In genomic region chr18:51193621-51194287, GRCh38 we compare ENCODE assay signal across 8 cellular contexts. TPM values are rescaled to one million over a fixed set of nuclear protein-coding genes. Genes with fewer than 3 reads are reported as not detected.
DNase-seq lines count a peak whose midpoint lies in the region; ATAC-seq and TF ChIP-seq lines count a peak whose summit lies in the region.

No MANE protein-coding gene starts in this region.

- H3K36me3 Mint-ChIP-seq in activated CD4-positive, alpha-beta T cell treated with anti-CD3 and anti-CD28 coated beads, Interleukin-2, amount 10 ng/mL, durations not matched to agents 24 days and 14 days (ENCODE audit: low read depth), result peaks cover 32% of the 10 kb centered on the region
- H3K36me3 Mint-ChIP-seq in T-helper 17 cell (ENCODE audit: low read depth), result no peaks in the 10 kb centered on the region

- peaks cover 47% of the 10 kb centered on the region for H3K4me1 Mint-ChIP-seq in activated CD4-positive, alpha-beta T cell treated with anti-CD3 and anti-CD28 coated beads, Interleukin-2, amount 10 ng/mL, durations not matched to agents 24 days and 14 days
- peaks cover 42% of the 10 kb centered on the region for H3K4me1 Mint-ChIP-seq in T-helper 17 cell

- DNase-seq in activated CD4-positive, alpha-beta T cell treated with anti-CD3 and anti-CD28 coated beads, Interleukin-2, amount 10 ng/mL, durations not matched to agents 24 days and 14 days, result no peak
- no peak for DNase-seq in activated CD4-positive, alpha-beta T cell treated with anti-CD3 and anti-CD28 coated beads, Interleukin-2, amount 50 U/mL, for 1 hour
- DNase-seq in T-helper 17 cell (no peak), fibroblast of lung (ENCODE audit: low read depth in 2 of 2) (peak; percentile 44 to 54), spleen (no peak), medulla oblongata (ENCODE audit: extremely low spot score) (no peak), NCI-H2171 (lab: John Stamatoyannopoulos, UW) (no peak), dorsolateral prefrontal cortex (no peak)

- H3K9me3 Mint-ChIP-seq in activated CD4-positive, alpha-beta T cell treated with anti-CD3 and anti-CD28 coated beads, Interleukin-2, amount 10 ng/mL, durations not matched to agents 24 days and 14 days, result no peaks in the 10 kb centered on the region

- H3K9me3 ChIP-seq in T-helper 17 cell (ENCODE audit: control insufficient read depth, low read length, poor library complexity, severe bottlenecking) (no peaks in the 10 kb centered on the region), fibroblast of lung (ENCODE audit: control insufficient read depth, insufficient read depth, low read depth, low read length) (no peaks in the 10 kb centered on the region), spleen (no peaks in the 10 kb centered on the region)

- H3K4me3 Mint-ChIP-seq in activated CD4-positive, alpha-beta T cell treated with anti-CD3 and anti-CD28 coated beads, Interleukin-2, amount 10 ng/mL, durations not matched to agents 24 days and 14 days, result peak overlapping the region; percentile 68
- peak overlapping the region; percentile 45 for H3K4me3 Mint-ChIP-seq in T-helper 17 cell

- intact Hi-C loops in activated CD4-positive, alpha-beta T cell treated with anti-CD3 and anti-CD28 coated beads, Interleukin-2, amount 10 ng/mL, durations not matched to agents 24 days and 14 days (cut with micrococcal nuclease), result no loop called here
- intact Hi-C loops in spleen (cut with DNase I; ENCODE audit: low total_unique reads), result no loop called here
- intact Hi-C loops in dorsolateral prefrontal cortex (cut with DNase I), result loop anchor here (10.0 kb wide), 4 partner anchors 201 to 909 kb away; partner anchors contain the start of genes CXXC1 (in 1 of the 2), ELAC1 (in 1 of the 2), MBD1 (in 1 of the 2) and ME2 (in 1 of the 2)

- no peak overlapping the region for H3K9ac ChIP-seq in fibroblast of lung (ENCODE audit: insufficient read depth, low read length)

- peak overlapping the region; percentile 9 for H3K27ac Mint-ChIP-seq in activated CD4-positive, alpha-beta T cell treated with anti-CD3 and anti-CD28 coated beads, Interleukin-2, amount 10 ng/mL, durations not matched to agents 24 days and 14 days
- peak overlapping the region; percentile 96 for H3K27ac Mint-ChIP-seq in T-helper 17 cell

- H3K4me1 ChIP-seq in fibroblast of lung (ENCODE audit: control insufficient read depth, extremely low read depth, insufficient read depth, low read length) (peaks cover 2% of the 10 kb centered on the region), spleen (peaks cover 50 to 80% (median 68%) of the 10 kb centered on the region in 6 donors)

- no peak overlapping the region for H3K27ac ChIP-seq in fibroblast of lung (ENCODE audit: insufficient read depth, low read length)
- H3K27ac ChIP-seq in spleen, result peak overlapping the region; percentile 29 to 99 (median 98)
- H3K27ac ChIP-seq in dorsolateral prefrontal cortex, result no peak overlapping the region

- H3K79me2 ChIP-seq in fibroblast of lung (ENCODE audit: control insufficient read depth, insufficient read depth, low read length), result peaks cover 74% of the 10 kb centered on the region

- peaks cover 3% of the 10 kb centered on the region for H4K20me1 ChIP-seq in fibroblast of lung (ENCODE audit: control insufficient read depth, extremely low read depth, insufficient read depth, low read length)

- TF ChIP-seq POLR2A in spleen (IDR thresholded peaks at IDR 0.05), result no peak

- H3K36me3 ChIP-seq in fibroblast of lung (ENCODE audit: control insufficient read depth, insufficient read depth, low read length) (no peaks in the 10 kb centered on the region), spleen (no peaks in the 10 kb centered on the region)

- ATAC-seq in T-helper 17 cell, result no peak

- 35 to 47% (median 44%) methylated on average over 5 of the region's 5 CpGs for WGBS in spleen, 5 donors

- peak overlapping the region; percentile 19 to 95 (median 82) for H3K4me3 ChIP-seq in fibroblast of lung (replicated peaks in 1 of 4; ENCODE audit: control extremely low read depth in 1 of 4, insufficient read depth in 1 of 4, low read depth in 3 of 4, low read length in 4 of 4)
- H3K4me3 ChIP-seq in spleen, result peak overlapping the region in 2 of 8 donors; percentile 88 to 93
- peak overlapping the region in 18 of 59 donors; percentile 76 to 95 (median 87) for H3K4me3 ChIP-seq in dorsolateral prefrontal cortex

- no peak overlapping the region for H2AFZ ChIP-seq in fibroblast of lung (ENCODE audit: low read length)

- no peaks in the 10 kb centered on the region for H3K27me3 ChIP-seq in fibroblast of lung (ENCODE audit: control insufficient read depth, insufficient read depth, low read length)
- H3K27me3 ChIP-seq in spleen (replicated peaks in 1 of 7), result no peaks in the 10 kb centered on the region
- H3K27me3 ChIP-seq in dorsolateral prefrontal cortex, result no peaks in the 10 kb centered on the region

- H3K4me2 ChIP-seq in fibroblast of lung (ENCODE audit: extremely low read depth, insufficient read depth, low read length), result peak overlapping the region; percentile 56

- TF ChIP-seq CTCF in fibroblast of lung (conservative IDR thresholded peaks at IDR 0.05 in 1 of 2, IDR thresholded peaks at IDR 0.05 in 1 of 2; ENCODE audit: low read depth in 1 of 2, low read length in 2 of 2) (no peak), spleen (IDR thresholded peaks at IDR 0.05 in 8 of 11, conservative IDR thresholded peaks at IDR 0.05 in 3 of 11) (no peak), dorsolateral prefrontal cortex (IDR thresholded peaks at IDR 0.05 in 54 of 56, conservative IDR thresholded peaks at IDR 0.05 in 2 of 56; ENCODE audit: low read depth in 1 of 56, partially characterized antibody in 56 of 56) (no peak)

- no peaks in the 10 kb centered on the region for H3K27me3 Mint-ChIP-seq in activated CD4-positive, alpha-beta T cell treated with anti-CD3 and anti-CD28 coated beads, Interleukin-2, amount 10 ng/mL, durations not matched to agents 24 days and 14 days
- H3K27me3 Mint-ChIP-seq in T-helper 17 cell, result no peaks in the 10 kb centered on the region

RNA-seq across cellular contexts. Expression of gene MEX3C, which starts 3.7 kb away (rescaled TPM):
- total RNA-seq in activated CD4-positive, alpha-beta T cell treated with anti-CD3 and anti-CD28 coated beads, Interleukin-2, amount 10 ng/mL, durations not matched to agents 24 days and 14 days, result 57.4 and 62.6 TPM in 2 replicates
- total RNA-seq in T-helper 17 cell (10 to 100 TPM; 54.0 to 71.1 TPM), fibroblast of lung (33.6 and 39.8 TPM in 2 replicates), spleen (10 to 100 TPM; 36.9 to 56.7 (median 43.9) TPM), dorsolateral prefrontal cortex (10 to 100 TPM; 16.1 to 34.8 (median 23.9) TPM)
- polyA plus RNA-seq in fibroblast of lung (30.9 and 41.8 TPM in 2 replicates), spleen (10 to 100 TPM; 10.2 to 17.0 (median 16.9) TPM)
- 23.1 and 25.8 TPM in 2 replicates for polyA plus RNA-seq in fibroblast of lung (2012)
- polyA minus RNA-seq in fibroblast of lung (ENCODE audit: low replicate concordance), result 8.5 and 21.9 TPM in 2 replicates

Comparison
In these comparisons a context has a peak if more than half of its experiments do, and no peak if none do; other contexts are left out.
1. DNase-seq: peak in fibroblast of lung (2 of 2); none in activated CD4-positive, alpha-beta T cell treated with anti-CD3 and anti-CD28 coated beads, Interleukin-2, amount 10 ng/mL, durations not matched to agents 24 days and 14 days (single experiment), activated CD4-positive, alpha-beta T cell treated with anti-CD3 and anti-CD28 coated beads, Interleukin-2, amount 50 U/mL, for 1 hour (single experiment), T-helper 17 cell (0 of 3), spleen (single experiment), medulla oblongata (single experiment), NCI-H2171 (single experiment) and dorsolateral prefrontal cortex (0 of 10).
2. H3K27ac ChIP-seq: peak in spleen (8 of 8); none in fibroblast of lung (single experiment) and dorsolateral prefrontal cortex (0 of 59).
3. intact Hi-C loops: an anchor here in dorsolateral prefrontal cortex (10.0 kb wide); none called in activated CD4-positive, alpha-beta T cell treated with anti-CD3 and anti-CD28 coated beads, Interleukin-2, amount 10 ng/mL, durations not matched to agents 24 days and 14 days and spleen.